Comparison of ENCODE assay signal across 25 cellular contexts in the genomic region with DNA sequence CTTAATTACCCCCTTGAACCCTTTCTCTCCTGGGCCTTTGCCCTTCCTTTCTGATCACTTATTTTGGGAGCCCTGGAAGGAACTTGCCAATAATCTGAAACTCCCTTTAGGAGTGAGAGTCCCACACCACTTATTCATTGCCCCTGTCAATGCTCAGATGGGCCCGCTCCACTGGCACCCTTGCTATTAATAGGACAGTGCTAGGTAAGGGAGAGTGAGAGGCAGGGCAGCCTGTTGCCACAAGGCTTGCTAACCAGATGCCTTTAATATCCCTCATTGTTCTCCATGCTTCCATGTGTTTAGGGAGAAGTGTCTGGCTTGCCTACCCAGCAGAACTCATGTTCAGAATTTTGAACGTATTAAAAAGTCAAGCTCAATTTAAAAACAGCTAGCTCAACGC.
"Had no signal": no experiment of that assay in that cellular context is flagged by ENCODE, and none has a peak within 500 bp of the region (broad histone marks: within the 10 kb centered on the region; RNA-seq: fewer than 3 reads in every experiment).

No MANE protein-coding gene starts in this region.

- H3K27me3 ChIP-seq: body of pancreas, Peyer's patch had no signal

- ATAC-seq: activated CD8-positive, alpha-beta T cell treated with anti-CD3 and anti-CD28 coated beads, Interleukin-2, amount 10 ng/mL, durations not matched to agents 7 days and 5 days; body of pancreas; T-helper 17 cell; WTC11 had no signal

- H3K4me3 ChIP-seq: body of pancreas, MG63, Peyer's patch had no signal

- H3K9me3 ChIP-seq: body of pancreas, MG63, Peyer's patch had no signal

- H3K4me1 ChIP-seq: Peyer's patch had no signal

- H3K27ac ChIP-seq: body of pancreas, Peyer's patch, RWPE1 had no signal

- DNase-seq: activated CD4-positive, alpha-beta T cell treated with anti-CD3 and anti-CD28 coated beads for 48 hours; activated CD4-positive, alpha-beta T cell treated with anti-CD3 and anti-CD28 coated beads, Interleukin-2, amount 50 U/mL, for 4 hours; activated CD4-positive, CD25-positive, alpha-beta regulatory T cell treated with anti-CD3 and anti-CD28 coated beads, Interleukin-2, amount 50 U/mL, for 72 hours; activated CD8-positive, alpha-beta T cell treated with anti-CD3 and anti-CD28 coated beads, Interleukin-2, amount 10 ng/mL, durations not matched to agents 7 days and 5 days; activated effector memory CD4-positive, alpha-beta T cell treated with Interleukin-2 at 50 U/mL for 16 hours; activated naive CD4-positive, alpha-beta T cell; activated T-cell treated with anti-CD3 and anti-CD28 coated beads, Interleukin-2, amount 50 U/mL, for 24 hours; aorta; body of pancreas; MG63; MV-4-11; NCI-H1092 treated with DMSO at 0.1 percent for 48 hours; NCI-H1417 treated with DMSO at 0.1 percent for 48 hours; NCI-H1694 treated with DMSO at 0.1 percent for 48 hours; NCI-H2081; NCI-H2227 treated with DMSO at 0.1 percent for 48 hours; NCI-H446 treated with DMSO at 0.1 percent for 48 hours; NCI-H524 treated with DMSO at 0.1 percent for 48 hours; NK-92 treated with Interleukin-12 subunit alpha and Interleukin-12 subunit beta, amount 100 ng/mL, for 24 hours; Peyer's patch; SIG-M5; T-helper 17 cell; T-helper 9 cell had no signal

- H3K36me3 ChIP-seq: MG63, Peyer's patch had no signal
